In the genomic region with DNA sequence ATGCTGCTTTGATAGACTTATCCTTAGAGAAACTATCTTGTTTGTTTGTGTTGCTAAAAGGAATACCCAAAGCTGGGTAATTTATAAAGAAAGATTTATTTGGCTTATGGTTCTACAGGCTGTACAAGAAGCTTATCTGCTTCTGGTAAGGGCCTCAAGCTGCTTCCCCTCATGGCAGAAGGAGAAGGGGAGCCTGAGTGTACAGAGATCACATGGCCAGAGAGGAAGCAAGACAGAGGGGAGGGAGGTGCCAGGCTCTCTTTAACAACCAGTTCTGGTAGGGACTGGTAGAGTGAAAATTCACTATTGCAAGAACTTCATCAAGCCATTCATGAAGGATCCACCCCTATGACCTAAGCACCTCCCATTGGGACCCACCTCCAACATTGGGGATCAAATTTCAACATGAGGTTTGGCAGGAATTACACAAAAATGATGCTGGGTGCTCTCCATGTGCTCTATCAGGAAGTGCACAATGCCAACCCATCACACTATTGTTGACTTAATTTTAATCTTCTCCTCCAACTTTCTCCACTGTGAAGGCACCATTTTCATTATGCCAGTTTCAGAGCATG, we compare ENCODE assay signal across 17 cellular contexts.
DNase-seq lines count a peak whose midpoint lies in the region; ATAC-seq, FAIRE-seq and TF ChIP-seq lines count a peak whose summit lies in the region.
"Had no signal": no experiment of that assay in that cellular context is flagged by ENCODE, and none has a peak within 500 bp of the region (broad histone marks: within the 10 kb centered on the region; RNA-seq: fewer than 3 reads in every experiment).

No MANE protein-coding gene starts in this region.

- no peak for TF ChIP-seq POLR2A in NB4 (IDR thresholded peaks at IDR 0.05; ENCODE audit: extremely low read depth, insufficient read length)

- H3K4me3 ChIP-seq in NB4 (ENCODE audit: low read depth, low read length): no peak overlapping the region
- no peak overlapping the region for H3K4me3 ChIP-seq in bronchial epithelial cell (ENCODE audit: low read depth, low read length)
- H3K4me3 ChIP-seq: gastroesophageal sphincter, spleen had no signal

- no peak for FAIRE-seq in bronchial epithelial cell (lab: Jason Lieb, UNC)
- FAIRE-seq: HepG2 had no signal

- H3K36me3 ChIP-seq in bronchial epithelial cell (ENCODE audit: control insufficient read depth, insufficient read depth, low read length): no peaks in the 10 kb centered on the region
- H3K36me3 ChIP-seq: gastroesophageal sphincter, spleen had no signal

- no peak for ATAC-seq in GM19328 (IDR thresholded peaks at IDR 0.05; ENCODE audit: unreplicated experiment)
- ATAC-seq in GM18520 (IDR thresholded peaks at IDR 0.05; ENCODE audit: unreplicated experiment): no peak
- ATAC-seq in HG02763 (IDR thresholded peaks at IDR 0.05; ENCODE audit: unreplicated experiment): no peak
- ATAC-seq: gastroesophageal sphincter, HepG2 had no signal

- no peak for TF ChIP-seq CTCF in NB4 (IDR thresholded peaks at IDR 0.05; ENCODE audit: low read depth, low read length)
- no peak for TF ChIP-seq CTCF in bronchial epithelial cell (IDR thresholded peaks at IDR 0.05; ENCODE audit: insufficient read depth, low read length, severe bottlenecking)

- DNase-seq in NCI-H146 (lab: John Stamatoyannopoulos, UW): peak; percentile 23
- DNase-seq in NCI-H146 treated with DMSO at 0.1 percent for 48 hours (lab: John Stamatoyannopoulos, UW; ENCODE audit: unreplicated experiment): no peak
- DNase-seq in NB4 (ENCODE audit: low read depth): peak; percentile 3
- DNase-seq in bronchial epithelial cell (ENCODE audit: low read depth): peak; percentile 34
- DNase-seq in renal cortical epithelial cell (ENCODE audit: low read depth): peak; percentile 47
- DNase-seq: activated CD4-positive, alpha-beta T cell treated with anti-CD3 and anti-CD28 coated beads for 4 hours; activated T-cell treated with anti-CD3 and anti-CD28 coated beads, Interleukin-2, amount 50 U/mL, for 48 hours; amniotic stem cell; islet precursor cell; midbrain; spleen; T-helper 1 cell had no signal

- no peaks in the 10 kb centered on the region for H3K27me3 ChIP-seq in bronchial epithelial cell (ENCODE audit: control insufficient read depth, insufficient read depth, low read length)
